ENCODE assay signal across 26 cellular contexts in the genomic region with DNA sequence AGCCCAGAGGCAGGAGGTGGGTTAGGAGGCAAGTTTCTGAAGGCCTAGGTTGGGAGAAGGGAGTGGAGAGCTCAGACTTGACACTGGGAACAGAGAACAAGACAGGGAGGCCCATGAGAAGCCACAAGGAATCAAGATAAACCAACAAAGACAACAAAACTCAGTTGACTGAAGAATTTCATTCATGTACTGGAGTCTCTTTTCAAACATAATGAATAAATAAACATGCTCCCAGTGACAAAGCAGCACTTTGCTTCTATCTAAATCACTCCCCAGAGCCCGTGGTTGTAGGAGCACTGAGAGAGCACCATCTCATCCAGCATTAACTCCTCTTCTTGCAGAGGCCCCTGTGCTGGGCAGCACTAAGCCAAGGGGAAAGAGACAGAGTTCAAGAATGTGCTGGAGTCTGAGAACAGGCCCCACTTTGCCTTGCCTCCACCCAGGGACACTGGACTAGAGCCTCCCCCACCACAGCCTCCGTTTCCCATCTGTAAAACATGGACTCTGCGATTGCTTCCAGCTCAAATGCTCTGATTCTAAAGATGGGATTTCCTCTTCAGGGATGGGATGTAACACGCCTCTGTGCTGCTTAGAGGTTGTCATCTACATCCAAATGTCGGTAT.
"Had no signal": no experiment of that assay in that cellular context is flagged by ENCODE, and none has a peak within 500 bp of the region (broad histone marks: within the 10 kb centered on the region; RNA-seq: fewer than 3 reads in every experiment).

No MANE protein-coding gene starts in this region.

- H3K9me3 ChIP-seq: esophagus squamous epithelium, left lung, lower lobe of right lung, upper lobe of left lung, vagina had no signal

- H3K27me3 ChIP-seq: brain microvascular endothelial cell, esophagus squamous epithelium, upper lobe of left lung, vagina had no signal

- H3K4me3 ChIP-seq: esophagus squamous epithelium, left lung, lower lobe of right lung, skin epidermis, upper lobe of left lung, vagina had no signal

- ATAC-seq: activated CD4-positive, alpha-beta T cell treated with anti-CD3 and anti-CD28 coated beads for 36 hours; activated naive CD4-positive, alpha-beta T cell treated with anti-CD3 and anti-CD28 coated beads, Interleukin-2, amount 50 U/mL, for 72 hours; activated T-cell treated with anti-CD3 and anti-CD28 coated beads, Interleukin-2, amount 50 U/mL, for 72 hours; left lung; lower lobe of right lung; natural killer cell; sciatic nerve had no signal

- H3K27ac ChIP-seq: brain microvascular endothelial cell, epithelial cell of prostate, esophagus squamous epithelium, left lung, lower lobe of right lung, skin epidermis, upper lobe of left lung, vagina had no signal

- H3K4me1 ChIP-seq: left lung, lower lobe of right lung, upper lobe of left lung had no signal

- H3K36me3 ChIP-seq: brain microvascular endothelial cell, esophagus squamous epithelium, left lung, lower lobe of right lung, upper lobe of left lung, vagina had no signal

- DNase-seq: activated CD4-positive, alpha-beta T cell treated with anti-CD3 and anti-CD28 coated beads for 36 hours; activated CD4-positive, alpha-beta T cell treated with anti-CD3 and anti-CD28 coated beads, Interleukin-2, amount 50 U/mL, for 4 hours; activated CD4-positive, CD25-positive, alpha-beta regulatory T cell; activated naive CD4-positive, alpha-beta T cell; activated T-cell treated with anti-CD3 and anti-CD28 coated beads for 4 hours; activated T-cell treated with anti-CD3 and anti-CD28 coated beads, Interleukin-2, amount 50 U/mL, for 72 hours; aorta; brain microvascular endothelial cell; effector CD4-positive, alpha-beta T cell; esophagus squamous epithelium; foreskin melanocyte; kidney glomerular epithelial cell; left lung; lower lobe of right lung; mesenchymal stem cell; natural killer cell; stimulated activated CD4-positive, alpha-beta T cell treated with anti-CD3 and anti-CD28 coated beads, Interleukin-12 subunit alpha, Interleukin-12 subunit beta, amount 100 ng/mL, for 4 hours; stimulated activated CD4-positive, alpha-beta T cell treated with anti-CD3 and anti-CD28 coated beads, Interleukin-4, amount 100 ng/mL, for 1 hour; T-helper 1 cell; upper lobe of left lung had no signal

- FAIRE-seq: endometrium had no signal
